In the genomic region with DNA sequence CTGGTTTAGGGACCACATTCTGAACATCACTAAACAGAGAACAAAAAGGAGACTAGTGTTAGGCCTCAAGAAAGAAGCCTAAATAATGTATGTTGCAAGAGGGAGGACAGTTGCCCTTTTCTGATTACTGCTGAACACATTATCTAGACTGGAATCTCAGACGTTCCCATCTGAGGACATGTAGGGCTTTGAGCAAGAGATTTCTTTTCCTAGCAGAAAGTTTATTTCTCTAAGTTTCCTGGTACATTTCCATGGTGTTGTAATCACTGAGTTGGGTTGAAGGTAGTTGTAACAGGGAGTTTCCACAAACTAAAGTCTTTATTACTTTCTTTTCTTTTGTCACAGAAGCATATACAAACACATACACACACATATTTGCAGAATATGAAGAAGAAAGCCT, we compare ENCODE assay signal across 14 cellular contexts.
DNase-seq lines count a peak whose midpoint lies in the region; ATAC-seq lines count a peak whose summit lies in the region.
"Had no signal": no experiment of that assay in that cellular context is flagged by ENCODE, and none has a peak within 500 bp of the region (broad histone marks: within the 10 kb centered on the region; RNA-seq: fewer than 3 reads in every experiment).

No MANE protein-coding gene starts in this region.

- peaks cover 3 to 18% of the 10 kb centered on the region in 2 experiments for H3K36me3 ChIP-seq in mesenchymal stem cell (ENCODE audit: control insufficient read depth in 1 of 2, insufficient read depth in 2 of 2, low read depth in 1 of 2, low read length in 2 of 2)
- H3K36me3 ChIP-seq: HAP-1 had no signal

- H3K36me3 Mint-ChIP-seq in activated T-cell treated with anti-CD3 and anti-CD28 coated beads, Interleukin-2, amount 50 U/mL, for 4 hours (ENCODE audit: insufficient read depth), result peaks cover 52% of the 10 kb centered on the region

- no peak overlapping the region for H4K8ac ChIP-seq in mesenchymal stem cell (ENCODE audit: low read length)

- no peaks in the 10 kb centered on the region for H3K27me3 ChIP-seq in mesenchymal stem cell (ENCODE audit: control insufficient read depth in 1 of 2, insufficient read depth in 1 of 2, low read length in 2 of 2)
- H3K27me3 ChIP-seq: BE2C had no signal

- H2BK5ac ChIP-seq in mesenchymal stem cell (ENCODE audit: low read depth, low read length, poor library complexity, severe bottlenecking), result no peak overlapping the region

- H3K4ac ChIP-seq in mesenchymal stem cell (ENCODE audit: low read depth in 1 of 2, low read length in 2 of 2), result no peak overlapping the region

- H3K23ac ChIP-seq in mesenchymal stem cell (ENCODE audit: low read length in 2 of 2), result no peak overlapping the region

- no peaks in the 10 kb centered on the region for H3K27me3 Mint-ChIP-seq in activated T-cell treated with anti-CD3 and anti-CD28 coated beads, Interleukin-2, amount 50 U/mL, for 4 hours (ENCODE audit: low read depth)
- H3K27me3 Mint-ChIP-seq: CD4-positive, CD25-positive, alpha-beta regulatory T cell; CD8-positive, alpha-beta memory T cell had no signal

- no peak overlapping the region for H3K9ac ChIP-seq in mesenchymal stem cell (ENCODE audit: low read length)
- H3K9ac ChIP-seq: GM23248 had no signal

- H3K4me1 ChIP-seq in mesenchymal stem cell (ENCODE audit: control insufficient read depth, insufficient read depth, low read depth, low read length), result no peaks in the 10 kb centered on the region
- H3K4me1 ChIP-seq: HAP-1 had no signal

- H2AFZ ChIP-seq in mesenchymal stem cell (ENCODE audit: low read depth, low read length), result no peak overlapping the region
- H2AFZ ChIP-seq: GM23248 had no signal

- H3K79me1 ChIP-seq in mesenchymal stem cell (replicated peaks; ENCODE audit: low read length, poor library complexity, severe bottlenecking), result no peaks in the 10 kb centered on the region

- H3K14ac ChIP-seq in mesenchymal stem cell (ENCODE audit: low read length in 2 of 2), result no peak overlapping the region

- H3K4me2 ChIP-seq in mesenchymal stem cell (ENCODE audit: low read length, poor library complexity, severe bottlenecking), result no peak overlapping the region

- H3K4me3 Mint-ChIP-seq in activated T-cell treated with anti-CD3 and anti-CD28 coated beads, Interleukin-2, amount 50 U/mL, for 4 hours, result no peak overlapping the region
- H3K4me3 Mint-ChIP-seq: CD4-positive, CD25-positive, alpha-beta regulatory T cell; CD8-positive, alpha-beta memory T cell had no signal

- H3K27ac ChIP-seq in mesenchymal stem cell (ENCODE audit: low read length, poor library complexity, severe bottlenecking), result no peak overlapping the region
- H3K27ac ChIP-seq: GM23248, HL-60 had no signal

- no peaks in the 10 kb centered on the region for H3K4me1 Mint-ChIP-seq in activated T-cell treated with anti-CD3 and anti-CD28 coated beads, Interleukin-2, amount 50 U/mL, for 4 hours (ENCODE audit: low read depth)
- H3K4me1 Mint-ChIP-seq: CD8-positive, alpha-beta memory T cell had no signal

- no peak overlapping the region for H4K91ac ChIP-seq in mesenchymal stem cell (ENCODE audit: low read length)

- no peak overlapping the region for H2BK15ac ChIP-seq in mesenchymal stem cell (ENCODE audit: low read depth, poor library complexity, severe bottlenecking)

- H2BK120ac ChIP-seq in mesenchymal stem cell (ENCODE audit: low read depth, low read length), result no peak overlapping the region

- no peak overlapping the region for H2AK5ac ChIP-seq in mesenchymal stem cell (ENCODE audit: low read length, severe bottlenecking)

- H3K18ac ChIP-seq in mesenchymal stem cell (ENCODE audit: low read depth in 1 of 2, low read length in 2 of 2), result no peak overlapping the region

- H3K9me3 ChIP-seq in mesenchymal stem cell (ENCODE audit: control insufficient read depth, low read length), result no peaks in the 10 kb centered on the region
- H3K9me3 ChIP-seq: BE2C, HAP-1 had no signal

- peak; percentile 81 for DNase-seq in OCI-M1 (lab: John Stamatoyannopoulos, UW)
- peak; percentile 67 for DNase-seq in fibroblast of gingiva (ENCODE audit: low read depth)
- DNase-seq in mesenchymal stem cell, result peak; percentile 62
- DNase-seq in inferior parietal cortex (ENCODE audit: extremely low spot score), result no peak
- no peak for DNase-seq in NCI-H1105 (lab: John Stamatoyannopoulos, UW)
- DNase-seq in activated T-cell treated with anti-CD3 and anti-CD28 coated beads, Interleukin-2, amount 50 U/mL, for 4 hours, result no peak
- DNase-seq: BE2C; C1 segment of cervical spinal cord; CD4-positive, CD25-positive, alpha-beta regulatory T cell; CD8-positive, alpha-beta memory T cell; COR-L47 had no signal

- ATAC-seq in activated T-cell treated with anti-CD3 and anti-CD28 coated beads, Interleukin-2, amount 50 U/mL, for 4 hours, result no peak

- H3K4me3 ChIP-seq in mesenchymal stem cell (ENCODE audit: insufficient read depth in 1 of 2, low read depth in 1 of 2, low read length in 2 of 2), result no peak overlapping the region
- H3K4me3 ChIP-seq: GM23248, HAP-1 had no signal

- WGBS in mesenchymal stem cell, result no CpG with 5 or more reads among the region's 1 CpG

- H2BK12ac ChIP-seq in mesenchymal stem cell (ENCODE audit: low read length in 2 of 2), result no peak overlapping the region

- no peaks in the 10 kb centered on the region for H3K9me3 Mint-ChIP-seq in activated T-cell treated with anti-CD3 and anti-CD28 coated beads, Interleukin-2, amount 50 U/mL, for 4 hours
- H3K9me3 Mint-ChIP-seq: CD4-positive, CD25-positive, alpha-beta regulatory T cell; CD8-positive, alpha-beta memory T cell had no signal

Comparison
In these comparisons a context has a peak if more than half of its experiments do, and no peak if none do; other contexts are left out.
1. DNase-seq: peak in OCI-M1 (single experiment), fibroblast of gingiva (single experiment) and mesenchymal stem cell (single experiment); none in inferior parietal cortex (single experiment), NCI-H1105 (single experiment) and activated T-cell treated with anti-CD3 and anti-CD28 coated beads, Interleukin-2, amount 50 U/mL, for 4 hours (single experiment).